In the genomic region with DNA sequence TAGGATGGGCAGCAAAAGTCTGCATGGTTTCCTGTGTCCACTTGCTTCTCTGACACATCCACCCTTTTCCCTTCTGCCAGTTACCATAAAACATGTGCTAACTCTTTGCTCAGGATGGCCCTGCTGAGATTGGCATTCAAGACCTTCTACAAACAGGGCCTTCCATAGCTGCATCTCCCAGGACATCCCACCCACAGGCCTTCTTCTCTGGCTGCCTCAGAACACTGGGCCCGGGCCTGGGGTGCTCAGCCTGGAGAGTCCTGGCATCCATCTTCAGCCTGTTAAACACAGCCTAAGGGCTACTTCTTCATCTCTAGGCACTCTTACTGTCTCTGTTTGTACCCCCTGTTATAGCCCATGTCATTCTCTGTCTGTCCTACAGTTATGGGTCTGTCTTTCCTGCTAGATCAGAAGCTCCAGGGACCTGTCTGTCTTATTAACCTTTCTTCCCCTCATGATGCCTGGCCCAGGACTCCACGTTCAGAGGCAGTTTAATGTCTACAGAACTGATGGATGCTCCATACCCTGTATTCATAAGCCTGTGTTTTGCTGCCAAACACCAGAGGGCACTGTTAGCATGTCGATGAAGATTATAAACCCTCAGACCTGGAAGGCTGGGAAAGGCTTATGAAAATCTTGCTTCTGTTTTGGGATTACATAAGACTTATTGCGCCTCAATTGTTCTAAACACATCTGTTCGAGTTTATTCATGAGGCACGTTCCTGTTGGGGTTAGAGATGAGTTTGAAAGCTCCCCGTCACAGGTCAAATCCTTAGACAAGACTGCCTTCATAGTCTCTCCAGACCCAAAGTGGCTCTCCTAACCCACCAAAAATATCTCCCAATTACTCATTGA, we compare ENCODE assay signal across 8 cellular contexts. TPM values are rescaled to one million over a fixed set of nuclear protein-coding genes. Genes with fewer than 3 reads are reported as not detected.
A peak's percentile ranks its signal among the peaks of the same experiment; 100 is the strongest.
DNase-seq lines count a peak whose midpoint lies in the region; ATAC-seq and TF ChIP-seq lines count a peak whose summit lies in the region.

No MANE protein-coding gene starts in this region.

- peaks cover 15% of the 10 kb centered on the region for H3K4me1 ChIP-seq in psoas muscle

- H3K9me3 Mint-ChIP-seq in CD14-positive monocyte, result peaks cover 0 to 3% (median 0%) of the 10 kb centered on the region in 7 donors

- WGBS in psoas muscle, 3 donors, result 10 to 16% (median 11%) methylated on average over 7 of the region's 7 CpGs

- H3K4me1 Mint-ChIP-seq in CD14-positive monocyte, result peaks cover 22% of the 10 kb centered on the region

- intact Hi-C loops in CD14-positive monocyte (cut with micrococcal nuclease) (loop anchor here (1.0 to 2.0 kb wide), 2 partner anchors 16 to 19 kb away; partner anchors contain the start of gene SEMA3G (in 1 of the 2)), left ventricle myocardium superior (cut with micrococcal nuclease) (no loop called here), psoas muscle (cut with DNase I) (loop anchor here in 1 of 2 donors (1.0 kb wide), 1 partner anchor 19 kb away; no protein-coding TSS in a partner anchor)

- peak overlapping the region; percentile 70 for H3K27ac ChIP-seq in angular gyrus (ENCODE audit: low read depth, low read length)
- H3K27ac ChIP-seq in psoas muscle, result peak overlapping the region; percentile 50

- H3K4me3 Mint-ChIP-seq in CD14-positive monocyte, result no peak overlapping the region

- no peaks in the 10 kb centered on the region for H3K36me3 ChIP-seq in psoas muscle (ENCODE audit: insufficient read depth in 1 of 2, low read depth in 1 of 2)

- H3K9me3 ChIP-seq in psoas muscle, result no peaks in the 10 kb centered on the region

- ATAC-seq in left ventricle myocardium superior, result peak; percentile 81
- ATAC-seq in psoas muscle, result peak; percentile 71 to 91 (median 79)
- ATAC-seq in GM18867 (IDR thresholded peaks at IDR 0.05; ENCODE audit: unreplicated experiment), result no peak
- ATAC-seq in GM19328 (IDR thresholded peaks at IDR 0.05; ENCODE audit: unreplicated experiment), result no peak

- in situ Hi-C loops in GM13976 (cut with MboI; ENCODE audit: low sequenced_read_pairs, unreplicated experiment), result no loop called here

- no peak overlapping the region for H3K4me3 ChIP-seq in psoas muscle

- H3K27ac Mint-ChIP-seq in CD14-positive monocyte, result peak overlapping the region in 1 of 7 donors; percentile 18

- H3K27me3 ChIP-seq in psoas muscle (ENCODE audit: insufficient read depth in 3 of 3, low read length in 2 of 3), result no peaks in the 10 kb centered on the region

- no peak for DNase-seq in CD14-positive monocyte (ENCODE audit: low spot score)
- no peak for DNase-seq in GM13976 (ENCODE audit: low spot score)
- peak; percentile 57 for DNase-seq in NCI-H82 treated with DMSO at 0.1 percent for 48 hours (lab: John Stamatoyannopoulos, UW; ENCODE audit: unreplicated experiment)
- DNase-seq in left ventricle myocardium superior, result no peak
- no peak for DNase-seq in psoas muscle

- H3K36me3 Mint-ChIP-seq in CD14-positive monocyte, result no peaks in the 10 kb centered on the region

- TF ChIP-seq CTCF in CD14-positive monocyte (IDR thresholded peaks at IDR 0.05), result peak; percentile 81
- peak; percentile 57 for TF ChIP-seq CTCF in GM13976 (IDR thresholded peaks at IDR 0.05; ENCODE audit: borderline replicate concordance, control extremely low read depth, extremely low read depth, insufficient read depth, missing control alignments)
- TF ChIP-seq CTCF in psoas muscle (IDR thresholded peaks at IDR 0.05), result peak; percentile 78

- peaks cover 2 to 8% (median 3%) of the 10 kb centered on the region in 3 donors for H3K27me3 Mint-ChIP-seq in CD14-positive monocyte (ENCODE audit: low read depth in 3 of 3)

RNA-seq across cellular contexts. Expression of gene SEMA3G, which starts 16.5 kb away (rescaled TPM):
- polyA plus RNA-seq in CD14-positive monocyte (not detected), psoas muscle (1 to 10 TPM; 6.2 to 8.8 (median 6.5) TPM)
- total RNA-seq in left ventricle myocardium superior (9.1 TPM), psoas muscle (10 to 100 TPM in 2 of 4 donors, 1 to 10 TPM in 2; 6.0 to 13.8 (median 9.5) TPM)

RNA-seq across cellular contexts. Expression of gene PHF7, which starts 17.9 kb away (rescaled TPM):
- polyA plus RNA-seq in CD14-positive monocyte, result 1 to 10 TPM; 3.3 to 6.2 TPM
- total RNA-seq in left ventricle myocardium superior, result 13.1 TPM
- total RNA-seq in psoas muscle, result 10 to 100 TPM in 1 of 4 donors, 1 to 10 TPM in 3; 4.2 to 15.5 (median 7.3) TPM
- 10 to 100 TPM in 1 of 3 donors, 1 to 10 TPM in 2; 4.2 to 13.4 (median 4.6) TPM for polyA plus RNA-seq in psoas muscle

RNA-seq across cellular contexts. Expression of gene BAP1, which starts 18.6 kb away (rescaled TPM):
- polyA plus RNA-seq in CD14-positive monocyte (10 to 100 TPM; 11.2 to 12.9 TPM), psoas muscle (100 to 1,000 TPM in 1 of 3 donors, 10 to 100 TPM in 2; 65.7 to 104 (median 78.9) TPM)
- total RNA-seq in left ventricle myocardium superior (57.9 TPM), psoas muscle (10 to 100 TPM; 61.1 to 78.1 (median 70.7) TPM)

RNA-seq across cellular contexts. Expression of gene TNNC1, which starts 25.5 kb away (rescaled TPM):
- not detected for polyA plus RNA-seq in CD14-positive monocyte
- total RNA-seq in left ventricle myocardium superior, result 8,945 TPM
- total RNA-seq in psoas muscle, result 1,000 to 10,000 TPM; 5,645 to 6,422 (median 6,257) TPM
- polyA plus RNA-seq in psoas muscle, result 1,000 to 10,000 TPM; 4,153 to 7,172 (median 6,558) TPM

RNA-seq across cellular contexts. Expression of gene NISCH, which starts 27.0 kb away (rescaled TPM):
- polyA plus RNA-seq in CD14-positive monocyte (10 to 100 TPM in 1 of 2 donors, 1 to 10 TPM in 1; 9.7 to 13.1 TPM), psoas muscle (10 to 100 TPM; 14.3 to 28.8 (median 15.8) TPM)
- total RNA-seq in left ventricle myocardium superior (48.3 TPM), psoas muscle (10 to 100 TPM; 16.7 to 33.4 (median 28.1) TPM)

Comparison
In these comparisons a context has a peak if more than half of its experiments do, and no peak if none do; other contexts are left out.
1. ATAC-seq: peak in left ventricle myocardium superior (single experiment) and psoas muscle (4 of 4); none in GM18867 (single experiment) and GM19328 (single experiment).
2. Peak in every context shown above with its lines, with median percentiles within 50 percentile points of each other: CTCF ChIP-seq.